In the genomic region with DNA sequence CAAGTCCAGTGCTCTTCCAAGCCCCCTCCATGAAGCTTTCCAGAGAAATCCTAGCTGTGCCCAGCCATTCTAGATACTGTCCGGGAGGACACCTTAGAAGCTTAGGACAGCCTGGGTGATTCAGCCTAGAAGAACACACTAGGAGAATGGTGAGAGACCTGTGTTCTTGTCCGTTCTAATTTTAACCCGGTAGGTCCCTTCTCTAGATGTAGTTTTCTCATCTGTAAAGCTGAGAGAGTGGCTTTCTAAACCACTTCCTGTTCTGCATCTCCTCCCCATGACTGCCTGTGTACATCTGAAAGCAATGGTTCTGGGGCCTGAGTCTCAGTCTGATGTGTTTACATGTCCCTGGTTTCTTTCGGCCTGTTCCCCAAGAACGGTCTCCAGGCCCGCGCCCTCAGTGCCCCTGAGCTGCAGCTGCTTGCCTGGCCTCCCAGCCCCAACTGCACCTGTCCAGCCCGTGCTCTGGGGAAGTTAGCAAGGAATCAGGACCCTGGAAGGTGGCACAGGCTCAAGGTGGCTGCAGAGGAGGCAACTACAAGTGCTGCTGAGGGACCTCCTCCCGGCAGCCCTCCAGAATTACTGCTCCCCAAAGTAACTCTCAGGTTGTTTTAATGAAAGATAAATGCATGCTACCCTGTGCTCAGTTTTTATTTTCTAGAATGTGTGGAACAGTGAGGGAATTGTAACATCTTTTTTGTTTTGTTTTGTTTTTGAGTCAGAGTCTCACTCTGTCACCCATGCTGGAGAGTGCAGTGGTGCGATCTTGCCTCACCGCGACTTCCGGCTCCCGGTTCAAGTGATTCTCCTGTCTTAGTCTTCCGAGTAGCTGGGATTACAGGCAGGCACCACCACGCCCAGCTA, we compare ENCODE assay signal across 8 cellular contexts.
DNase-seq lines count a peak whose midpoint lies in the region; ATAC-seq and TF ChIP-seq lines count a peak whose summit lies in the region.

No MANE protein-coding gene starts in this region.

- peak; percentile 51 for DNase-seq in activated gamma-delta T cell treated with Interleukin-2 at 50 U/mL for 16 hours
- no peak for DNase-seq in activated gamma-delta T cell (lab: John Stamatoyannopoulos, UW)
- DNase-seq in lower lobe of right lung = no peak
- no peak for DNase-seq in iPS-NIHi11 (ENCODE audit: low spot score)
- no peak for DNase-seq in ACHN
- no peak for DNase-seq in NCI-H2171 (lab: John Stamatoyannopoulos, UW)

- in situ Hi-C loops in ACHN (cut with HindIII; ENCODE audit: low pct_ligation_motif_present, low pct_unique_long_range_greater_than_20kb, low sequenced_read_pairs) = no loop called here

- no peaks in the 10 kb centered on the region for H3K27me3 ChIP-seq in lower lobe of right lung (ENCODE audit: low read depth)

- intact Hi-C loops in lower lobe of right lung (cut with DNase I) = no loop called here

- peak overlapping the region; percentile 72 for H3K27ac ChIP-seq in lower lobe of right lung

- ATAC-seq in HG03139 (IDR thresholded peaks at IDR 0.05; ENCODE audit: unreplicated experiment) = peak; percentile 85
- ATAC-seq in activated CD4-positive, CD25-positive, alpha-beta regulatory T cell treated with anti-CD3 and anti-CD28 coated beads, Interleukin-2, amount 50 U/mL, for 24 hours = peak; percentile 70 to 75
- peak; percentile 57 to 60 for ATAC-seq in lower lobe of right lung

- peaks cover 30% of the 10 kb centered on the region for H3K4me1 ChIP-seq in lower lobe of right lung

- H3K36me3 ChIP-seq in lower lobe of right lung = no peaks in the 10 kb centered on the region

- no peaks in the 10 kb centered on the region for H3K9me3 ChIP-seq in lower lobe of right lung

- TF ChIP-seq CTCF in lower lobe of right lung (IDR thresholded peaks at IDR 0.05) = no peak

- H3K4me3 ChIP-seq in lower lobe of right lung = no peak overlapping the region
